2 cellular contexts compared by ENCODE assay signal in the genomic region with DNA sequence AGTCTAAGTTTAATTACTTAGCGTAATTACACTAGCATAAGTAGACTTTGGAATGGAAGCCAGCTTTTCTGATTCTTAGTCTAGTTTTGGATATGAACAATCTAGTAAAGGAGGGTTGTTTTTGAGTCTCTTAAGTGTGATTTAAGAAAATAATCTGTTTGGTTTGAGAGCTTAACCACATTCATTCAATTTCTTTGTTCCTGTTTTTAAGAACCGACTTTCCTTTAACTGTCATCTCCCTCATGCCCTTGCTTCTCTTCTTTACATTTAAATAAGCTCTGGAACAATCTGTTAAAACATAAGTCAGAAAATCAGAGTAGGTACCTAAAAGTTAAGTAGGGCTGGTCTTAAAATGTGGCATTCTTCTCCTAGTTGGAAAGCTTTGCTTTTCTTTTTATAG.
A peak's percentile ranks its signal among the peaks of the same experiment; 100 is the strongest.
TF ChIP-seq lines count a peak whose summit lies in the region.

No MANE protein-coding gene starts in this region.

TF ChIP-seq in K562, 482 proteins besides CTCF, POLR2A, EP300 and RAD21:
- no peak for TF ChIP-seq LCOR (CRISPR knock-in tag; IDR thresholded peaks at IDR 0.05)
- no peak for TF ChIP-seq MECOM (CRISPR knock-in tag; IDR thresholded peaks at IDR 0.05)
- no peak for TF ChIP-seq EWSR1 (IDR thresholded peaks at IDR 0.05; ENCODE audit: borderline replicate concordance, low read depth, partially characterized antibody)
- TF ChIP-seq TEAD2 (tag; IDR thresholded peaks at IDR 0.05), result no peak
- no peak for TF ChIP-seq THRAP3 (IDR thresholded peaks at IDR 0.05; ENCODE audit: borderline replicate concordance)
- TF ChIP-seq, protein P1, sequence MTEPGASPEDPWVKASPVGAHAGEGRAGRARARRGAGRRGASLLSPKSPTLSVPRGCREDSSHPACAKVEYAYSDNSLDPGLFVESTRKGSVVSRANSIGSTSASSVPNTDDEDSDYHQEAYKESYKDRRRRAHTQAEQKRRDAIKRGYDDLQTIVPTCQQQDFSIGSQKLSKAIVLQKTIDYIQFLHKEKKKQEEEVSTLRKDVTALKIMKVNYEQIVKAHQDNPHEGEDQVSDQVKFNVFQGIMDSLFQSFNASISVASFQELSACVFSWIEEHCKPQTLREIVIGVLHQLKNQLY (CRISPR knock-in tag; conservative IDR thresholded peaks at IDR 0.05), result no peak
- TF ChIP-seq POLR2H (tag; IDR thresholded peaks at IDR 0.05; ENCODE audit: low read depth), result 0 out of 2 replicates have a peak, but pooled peaks have one; percentile 28
- no peak for TF ChIP-seq XRCC5 (IDR thresholded peaks at IDR 0.05; ENCODE audit: low read depth, low read length)
- TF ChIP-seq, protein P2, sequence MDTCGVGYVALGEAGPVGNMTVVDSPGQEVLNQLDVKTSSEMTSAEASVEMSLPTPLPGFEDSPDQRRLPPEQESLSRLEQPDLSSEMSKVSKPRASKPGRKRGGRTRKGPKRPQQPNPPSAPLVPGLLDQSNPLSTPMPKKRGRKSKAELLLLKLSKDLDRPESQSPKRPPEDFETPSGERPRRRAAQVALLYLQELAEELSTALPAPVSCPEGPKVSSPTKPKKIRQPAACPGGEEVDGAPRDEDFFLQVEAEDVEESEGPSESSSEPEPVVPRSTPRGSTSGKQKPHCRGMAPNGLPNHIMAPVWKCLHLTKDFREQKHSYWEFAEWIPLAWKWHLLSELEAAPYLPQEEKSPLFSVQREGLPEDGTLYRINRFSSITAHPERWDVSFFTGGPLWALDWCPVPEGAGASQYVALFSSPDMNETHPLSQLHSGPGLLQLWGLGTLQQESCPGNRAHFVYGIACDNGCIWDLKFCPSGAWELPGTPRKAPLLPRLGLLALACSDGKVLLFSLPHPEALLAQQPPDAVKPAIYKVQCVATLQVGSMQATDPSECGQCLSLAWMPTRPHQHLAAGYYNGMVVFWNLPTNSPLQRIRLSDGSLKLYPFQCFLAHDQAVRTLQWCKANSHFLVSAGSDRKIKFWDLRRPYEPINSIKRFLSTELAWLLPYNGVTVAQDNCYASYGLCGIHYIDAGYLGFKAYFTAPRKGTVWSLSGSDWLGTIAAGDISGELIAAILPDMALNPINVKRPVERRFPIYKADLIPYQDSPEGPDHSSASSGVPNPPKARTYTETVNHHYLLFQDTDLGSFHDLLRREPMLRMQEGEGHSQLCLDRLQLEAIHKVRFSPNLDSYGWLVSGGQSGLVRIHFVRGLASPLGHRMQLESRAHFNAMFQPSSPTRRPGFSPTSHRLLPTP (IDR thresholded peaks at IDR 0.05; ENCODE audit: borderline replicate concordance, extremely low read depth, insufficient read length), result no peak
- TF ChIP-seq, protein P3, sequence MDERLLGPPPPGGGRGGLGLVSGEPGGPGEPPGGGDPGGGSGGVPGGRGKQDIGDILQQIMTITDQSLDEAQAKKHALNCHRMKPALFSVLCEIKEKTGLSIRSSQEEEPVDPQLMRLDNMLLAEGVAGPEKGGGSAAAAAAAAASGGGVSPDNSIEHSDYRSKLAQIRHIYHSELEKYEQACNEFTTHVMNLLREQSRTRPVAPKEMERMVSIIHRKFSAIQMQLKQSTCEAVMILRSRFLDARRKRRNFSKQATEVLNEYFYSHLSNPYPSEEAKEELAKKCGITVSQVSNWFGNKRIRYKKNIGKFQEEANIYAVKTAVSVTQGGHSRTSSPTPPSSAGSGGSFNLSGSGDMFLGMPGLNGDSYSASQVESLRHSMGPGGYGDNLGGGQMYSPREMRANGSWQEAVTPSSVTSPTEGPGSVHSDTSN (CRISPR knock-in tag; IDR thresholded peaks at IDR 0.05; ENCODE audit: low read depth), result no peak
- TF ChIP-seq, protein P3 (tag; conservative IDR thresholded peaks at IDR 0.05; ENCODE audit: low read depth), result no peak
- TF ChIP-seq, protein P4, sequence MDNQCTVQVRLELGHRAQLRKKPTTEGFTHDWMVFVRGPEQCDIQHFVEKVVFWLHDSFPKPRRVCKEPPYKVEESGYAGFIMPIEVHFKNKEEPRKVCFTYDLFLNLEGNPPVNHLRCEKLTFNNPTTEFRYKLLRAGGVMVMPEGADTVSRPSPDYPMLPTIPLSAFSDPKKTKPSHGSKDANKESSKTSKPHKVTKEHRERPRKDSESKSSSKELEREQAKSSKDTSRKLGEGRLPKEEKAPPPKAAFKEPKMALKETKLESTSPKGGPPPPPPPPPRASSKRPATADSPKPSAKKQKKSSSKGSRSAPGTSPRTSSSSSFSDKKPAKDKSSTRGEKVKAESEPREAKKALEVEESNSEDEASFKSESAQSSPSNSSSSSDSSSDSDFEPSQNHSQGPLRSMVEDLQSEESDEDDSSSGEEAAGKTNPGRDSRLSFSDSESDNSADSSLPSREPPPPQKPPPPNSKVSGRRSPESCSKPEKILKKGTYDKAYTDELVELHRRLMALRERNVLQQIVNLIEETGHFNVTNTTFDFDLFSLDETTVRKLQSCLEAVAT (IDR thresholded peaks at IDR 0.05), result no peak
- 0 out of 2 replicates have a peak, but pooled peaks have one; percentile 32 for TF ChIP-seq ILF3 (IDR thresholded peaks at IDR 0.05; ENCODE audit: borderline replicate concordance)
- no peak for TF ChIP-seq ZNF184 (CRISPR knock-in tag; IDR thresholded peaks at IDR 0.05)
- no peak for TF ChIP-seq MAZ (CRISPR knock-in tag; conservative IDR thresholded peaks at IDR 0.05 in 1 of 2, IDR thresholded peaks at IDR 0.05 in 1 of 2)
- TF ChIP-seq HMG20B (CRISPR knock-in tag; IDR thresholded peaks at IDR 0.05), result no peak
- TF ChIP-seq CCAR2 (IDR thresholded peaks at IDR 0.05; ENCODE audit: low read depth, low read length), result no peak

TF ChIP-seq in GM12891, 5 proteins besides CTCF, POLR2A, EP300 and RAD21:
- TF ChIP-seq POLR2AphosphoS5 (IDR thresholded peaks at IDR 0.05; ENCODE audit: low read depth, low read length) (no peak), PAX5 (IDR thresholded peaks at IDR 0.05; ENCODE audit: insufficient read depth, low read length, severe bottlenecking) (no peak), POU2F2 (IDR thresholded peaks at IDR 0.05; ENCODE audit: low read depth, low read length) (no peak), SPI1 (IDR thresholded peaks at IDR 0.05; ENCODE audit: low read depth, low read length) (no peak), TAF1 (IDR thresholded peaks at IDR 0.05; ENCODE audit: low read depth, low read length) (no peak)
